24 cellular contexts compared by ENCODE assay signal in the genomic region with DNA sequence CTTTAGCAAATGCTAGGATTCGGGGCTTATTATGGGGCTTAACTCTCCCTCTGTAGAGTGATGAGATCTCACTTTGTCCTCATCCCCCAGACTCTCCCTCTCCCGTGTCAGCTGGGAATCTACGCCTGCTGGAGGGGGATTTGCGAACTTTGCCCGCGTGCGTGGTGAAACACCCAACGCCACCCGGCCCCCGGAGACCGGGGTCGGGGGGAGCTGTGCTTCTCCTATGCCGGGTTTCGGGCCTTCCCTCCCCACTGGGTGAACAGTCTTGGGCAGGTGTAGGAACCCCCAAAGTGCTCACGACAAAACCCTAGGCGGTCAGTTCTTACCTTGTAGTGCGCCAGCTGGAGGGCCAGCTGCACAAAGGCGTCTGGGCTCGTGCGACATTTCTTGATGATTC. TPM values are rescaled to one million over a fixed set of nuclear protein-coding genes. Genes with fewer than 3 reads are reported as not detected.
DNase-seq lines count a peak whose midpoint lies in the region; ATAC-seq and TF ChIP-seq lines count a peak whose summit lies in the region.
"Had no signal": no experiment of that assay in that cellular context is flagged by ENCODE, and none has a peak within 500 bp of the region (broad histone marks: within the 10 kb centered on the region; RNA-seq: fewer than 3 reads in every experiment).

No MANE protein-coding gene starts in this region.

- peak overlapping the region; percentile 38 to 44 for H3K4me3 ChIP-seq in testis
- H3K4me3 ChIP-seq: BLaER1, GM12878 had no signal

- intact Hi-C loops in posterior vena cava (cut with DNase I) = no loop called here
- intact Hi-C loops in testis (cut with DNase I; ENCODE audit: low total_unique reads) = no loop called here

- peak overlapping the region; percentile 70 for H3K27ac Mint-ChIP-seq in nephron progenitor cell
- H3K27ac Mint-ChIP-seq: CD14-positive monocyte; CD4-positive, alpha-beta memory T cell; CD4-positive, CD25-positive, alpha-beta regulatory T cell had no signal

- H3K4me3 Mint-ChIP-seq in nephron progenitor cell = no peak overlapping the region
- H3K4me3 Mint-ChIP-seq: CD14-positive monocyte; CD4-positive, alpha-beta memory T cell; CD4-positive, CD25-positive, alpha-beta regulatory T cell; CD8-positive, alpha-beta memory T cell had no signal

- ATAC-seq in SK-N-SH treated with all-trans-retinoic acid at 6 μM for 48 hours = no peak
- ATAC-seq in HG02973 (IDR thresholded peaks at IDR 0.05; ENCODE audit: unreplicated experiment) = no peak
- ATAC-seq: GM12878 had no signal

- DNase-seq in nephron progenitor cell (no peak), posterior vena cava (ENCODE audit: low spot score) (peak; percentile 51), testis (no peak), NCI-H1436 treated with DMSO at 0.1 percent for 48 hours (lab: John Stamatoyannopoulos, UW) (no peak)
- DNase-seq: 8988T; ACHN; BE2C; C1 segment of cervical spinal cord; CD4-positive, alpha-beta memory T cell; CD4-positive, CD25-positive, alpha-beta regulatory T cell; COR-L47; DMS 273 treated with DMSO at 0.1 percent for 48 hours; DMS153; DMS53; DMS79; DND-41; EL; GDM1 had no signal

- WGBS in testis, 2 donors = 71 to 84% methylated on average over 15 to 20 of the region's 20 CpGs

- no peaks in the 10 kb centered on the region for H3K36me3 Mint-ChIP-seq in nephron progenitor cell (ENCODE audit: low read depth)

- peaks cover 30% of the 10 kb centered on the region for H3K4me1 Mint-ChIP-seq in nephron progenitor cell
- H3K4me1 Mint-ChIP-seq: CD14-positive monocyte; CD4-positive, CD25-positive, alpha-beta regulatory T cell had no signal

- no peak for TF ChIP-seq POLR2A in testis (IDR thresholded peaks at IDR 0.05)

- TF ChIP-seq CTCF in nephron progenitor cell (IDR thresholded peaks at IDR 0.05) (no peak), testis (IDR thresholded peaks at IDR 0.05) (no peak)

- peaks cover 6% of the 10 kb centered on the region for H3K4me1 ChIP-seq in testis
- H3K4me1 ChIP-seq: BE2C, BLaER1 had no signal

- H3K27me3 Mint-ChIP-seq in nephron progenitor cell (ENCODE audit: low read depth, poor library complexity) = peaks cover 12% of the 10 kb centered on the region
- H3K27me3 Mint-ChIP-seq: CD4-positive, alpha-beta memory T cell; CD4-positive, CD25-positive, alpha-beta regulatory T cell; CD8-positive, alpha-beta memory T cell had no signal

- H3K27ac ChIP-seq in testis = no peak overlapping the region
- H3K27ac ChIP-seq: BLaER1 had no signal

- no peaks in the 10 kb centered on the region for H3K27me3 ChIP-seq in testis
- H3K27me3 ChIP-seq: BE2C, BLaER1 had no signal

- H3K36me3 ChIP-seq in testis (ENCODE audit: low read depth, missing control alignments) = no peaks in the 10 kb centered on the region

- no peaks in the 10 kb centered on the region for H3K9me3 ChIP-seq in testis
- H3K9me3 ChIP-seq: BE2C, BLaER1 had no signal

- no peaks in the 10 kb centered on the region for H3K9me3 Mint-ChIP-seq in nephron progenitor cell
- H3K9me3 Mint-ChIP-seq: CD14-positive monocyte; CD4-positive, alpha-beta memory T cell; CD4-positive, CD25-positive, alpha-beta regulatory T cell; CD8-positive, alpha-beta memory T cell had no signal

TF ChIP-seq in SK-N-SH treated with all-trans-retinoic acid at 6 μM for 48 hours, 23 proteins besides CTCF, POLR2A, EP300 and RAD21:
- TF ChIP-seq ZC3H10 (CRISPR knock-in tag; IDR thresholded peaks at IDR 0.05) (no peak), ESRRG (CRISPR knock-in tag; IDR thresholded peaks at IDR 0.05) (no peak), ZNF565 (CRISPR knock-in tag; conservative IDR thresholded peaks at IDR 0.05; ENCODE audit: low read depth) (no peak), GLIS3 (CRISPR knock-in tag; IDR thresholded peaks at IDR 0.05) (no peak), ZNF70 (CRISPR knock-in tag; IDR thresholded peaks at IDR 0.05) (no peak), SNAI2 (CRISPR knock-in tag; IDR thresholded peaks at IDR 0.05) (no peak), CSDC2 (CRISPR knock-in tag; IDR thresholded peaks at IDR 0.05) (no peak), TCF4 (CRISPR knock-in tag; IDR thresholded peaks at IDR 0.05; ENCODE audit: borderline replicate concordance) (no peak), ZFP30 (CRISPR knock-in tag; IDR thresholded peaks at IDR 0.05) (no peak), ARNTL (CRISPR knock-in tag; IDR thresholded peaks at IDR 0.05; ENCODE audit: borderline replicate concordance, low read depth) (no peak), ZNF8 (CRISPR knock-in tag; IDR thresholded peaks at IDR 0.05) (no peak), ISL1 (CRISPR knock-in tag; IDR thresholded peaks at IDR 0.05) (no peak), OSR1 (CRISPR knock-in tag; IDR thresholded peaks at IDR 0.05) (no peak), ZFP3 (CRISPR knock-in tag; IDR thresholded peaks at IDR 0.05) (no peak), PPARA (CRISPR knock-in tag; IDR thresholded peaks at IDR 0.05; ENCODE audit: borderline replicate concordance) (no peak), TOX (CRISPR knock-in tag; IDR thresholded peaks at IDR 0.05; ENCODE audit: borderline replicate concordance) (no peak)
- TF ChIP-seq, protein P1, sequence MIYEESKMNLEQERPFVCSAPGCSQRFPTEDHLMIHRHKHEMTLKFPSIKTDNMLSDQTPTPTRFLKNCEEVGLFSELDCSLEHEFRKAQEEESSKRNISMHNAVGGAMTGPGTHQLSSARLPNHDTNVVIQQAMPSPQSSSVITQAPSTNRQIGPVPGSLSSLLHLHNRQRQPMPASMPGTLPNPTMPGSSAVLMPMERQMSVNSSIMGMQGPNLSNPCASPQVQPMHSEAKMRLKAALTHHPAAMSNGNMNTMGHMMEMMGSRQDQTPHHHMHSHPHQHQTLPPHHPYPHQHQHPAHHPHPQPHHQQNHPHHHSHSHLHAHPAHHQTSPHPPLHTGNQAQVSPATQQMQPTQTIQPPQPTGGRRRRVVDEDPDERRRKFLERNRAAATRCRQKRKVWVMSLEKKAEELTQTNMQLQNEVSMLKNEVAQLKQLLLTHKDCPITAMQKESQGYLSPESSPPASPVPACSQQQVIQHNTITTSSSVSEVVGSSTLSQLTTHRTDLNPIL (CRISPR knock-in tag; IDR thresholded peaks at IDR 0.05; ENCODE audit: low read depth) = no peak
- TF ChIP-seq, protein P2, sequence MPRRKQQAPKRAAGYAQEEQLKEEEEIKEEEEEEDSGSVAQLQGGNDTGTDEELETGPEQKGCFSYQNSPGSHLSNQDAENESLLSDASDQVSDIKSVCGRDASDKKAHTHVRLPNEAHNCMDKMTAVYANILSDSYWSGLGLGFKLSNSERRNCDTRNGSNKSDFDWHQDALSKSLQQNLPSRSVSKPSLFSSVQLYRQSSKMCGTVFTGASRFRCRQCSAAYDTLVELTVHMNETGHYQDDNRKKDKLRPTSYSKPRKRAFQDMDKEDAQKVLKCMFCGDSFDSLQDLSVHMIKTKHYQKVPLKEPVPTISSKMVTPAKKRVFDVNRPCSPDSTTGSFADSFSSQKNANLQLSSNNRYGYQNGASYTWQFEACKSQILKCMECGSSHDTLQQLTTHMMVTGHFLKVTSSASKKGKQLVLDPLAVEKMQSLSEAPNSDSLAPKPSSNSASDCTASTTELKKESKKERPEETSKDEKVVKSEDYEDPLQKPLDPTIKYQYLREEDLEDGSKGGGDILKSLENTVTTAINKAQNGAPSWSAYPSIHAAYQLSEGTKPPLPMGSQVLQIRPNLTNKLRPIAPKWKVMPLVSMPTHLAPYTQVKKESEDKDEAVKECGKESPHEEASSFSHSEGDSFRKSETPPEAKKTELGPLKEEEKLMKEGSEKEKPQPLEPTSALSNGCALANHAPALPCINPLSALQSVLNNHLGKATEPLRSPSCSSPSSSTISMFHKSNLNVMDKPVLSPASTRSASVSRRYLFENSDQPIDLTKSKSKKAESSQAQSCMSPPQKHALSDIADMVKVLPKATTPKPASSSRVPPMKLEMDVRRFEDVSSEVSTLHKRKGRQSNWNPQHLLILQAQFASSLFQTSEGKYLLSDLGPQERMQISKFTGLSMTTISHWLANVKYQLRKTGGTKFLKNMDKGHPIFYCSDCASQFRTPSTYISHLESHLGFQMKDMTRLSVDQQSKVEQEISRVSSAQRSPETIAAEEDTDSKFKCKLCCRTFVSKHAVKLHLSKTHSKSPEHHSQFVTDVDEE (CRISPR knock-in tag; IDR thresholded peaks at IDR 0.05) = no peak
- TF ChIP-seq, protein P3, sequence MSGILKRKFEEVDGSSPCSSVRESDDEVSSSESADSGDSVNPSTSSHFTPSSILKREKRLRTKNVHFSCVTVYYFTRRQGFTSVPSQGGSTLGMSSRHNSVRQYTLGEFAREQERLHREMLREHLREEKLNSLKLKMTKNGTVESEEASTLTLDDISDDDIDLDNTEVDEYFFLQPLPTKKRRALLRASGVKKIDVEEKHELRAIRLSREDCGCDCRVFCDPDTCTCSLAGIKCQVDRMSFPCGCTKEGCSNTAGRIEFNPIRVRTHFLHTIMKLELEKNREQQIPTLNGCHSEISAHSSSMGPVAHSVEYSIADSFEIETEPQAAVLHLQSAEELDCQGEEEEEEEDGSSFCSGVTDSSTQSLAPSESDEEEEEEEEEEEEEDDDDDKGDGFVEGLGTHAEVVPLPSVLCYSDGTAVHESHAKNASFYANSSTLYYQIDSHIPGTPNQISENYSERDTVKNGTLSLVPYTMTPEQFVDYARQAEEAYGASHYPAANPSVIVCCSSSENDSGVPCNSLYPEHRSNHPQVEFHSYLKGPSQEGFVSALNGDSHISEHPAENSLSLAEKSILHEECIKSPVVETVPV (CRISPR knock-in tag; IDR thresholded peaks at IDR 0.05) = no peak
- TF ChIP-seq, protein P4, sequence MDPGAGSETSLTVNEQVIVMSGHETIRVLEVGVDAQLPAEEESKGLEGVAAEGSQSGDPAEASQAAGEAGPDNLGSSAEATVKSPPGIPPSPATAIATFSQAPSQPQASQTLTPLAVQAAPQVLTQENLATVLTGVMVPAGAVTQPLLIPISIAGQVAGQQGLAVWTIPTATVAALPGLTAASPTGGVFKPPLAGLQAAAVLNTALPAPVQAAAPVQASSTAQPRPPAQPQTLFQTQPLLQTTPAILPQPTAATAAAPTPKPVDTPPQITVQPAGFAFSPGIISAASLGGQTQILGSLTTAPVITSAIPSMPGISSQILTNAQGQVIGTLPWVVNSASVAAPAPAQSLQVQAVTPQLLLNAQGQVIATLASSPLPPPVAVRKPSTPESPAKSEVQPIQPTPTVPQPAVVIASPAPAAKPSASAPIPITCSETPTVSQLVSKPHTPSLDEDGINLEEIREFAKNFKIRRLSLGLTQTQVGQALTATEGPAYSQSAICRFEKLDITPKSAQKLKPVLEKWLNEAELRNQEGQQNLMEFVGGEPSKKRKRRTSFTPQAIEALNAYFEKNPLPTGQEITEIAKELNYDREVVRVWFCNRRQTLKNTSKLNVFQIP (CRISPR knock-in tag; IDR thresholded peaks at IDR 0.05; ENCODE audit: borderline replicate concordance, low read depth) = no peak

RNA-seq across cellular contexts. Expression of a gene that starts 21.6 kb away (rescaled TPM):
- total RNA-seq in posterior vena cava (under 1 TPM; 0.62 to 0.93 TPM), testis (10 to 100 TPM; 60.4 to 72.2 TPM)
- polyA plus RNA-seq in testis (ENCODE audit: insufficient read depth, low read depth, low replicate concordance) = 127 TPM

Comparison
In these comparisons a context has a peak if more than half of its experiments do, and no peak if none do; other contexts are left out.
1. RNA of a gene that starts 21.6 kb away (total RNA-seq): 60.4 to 72.2 TPM in testis; 0.62 to 0.93 TPM in posterior vena cava; every median in the first group is over 10 times any median in the second.